ENCODE assay signal across 31 cellular contexts in the genomic region with DNA sequence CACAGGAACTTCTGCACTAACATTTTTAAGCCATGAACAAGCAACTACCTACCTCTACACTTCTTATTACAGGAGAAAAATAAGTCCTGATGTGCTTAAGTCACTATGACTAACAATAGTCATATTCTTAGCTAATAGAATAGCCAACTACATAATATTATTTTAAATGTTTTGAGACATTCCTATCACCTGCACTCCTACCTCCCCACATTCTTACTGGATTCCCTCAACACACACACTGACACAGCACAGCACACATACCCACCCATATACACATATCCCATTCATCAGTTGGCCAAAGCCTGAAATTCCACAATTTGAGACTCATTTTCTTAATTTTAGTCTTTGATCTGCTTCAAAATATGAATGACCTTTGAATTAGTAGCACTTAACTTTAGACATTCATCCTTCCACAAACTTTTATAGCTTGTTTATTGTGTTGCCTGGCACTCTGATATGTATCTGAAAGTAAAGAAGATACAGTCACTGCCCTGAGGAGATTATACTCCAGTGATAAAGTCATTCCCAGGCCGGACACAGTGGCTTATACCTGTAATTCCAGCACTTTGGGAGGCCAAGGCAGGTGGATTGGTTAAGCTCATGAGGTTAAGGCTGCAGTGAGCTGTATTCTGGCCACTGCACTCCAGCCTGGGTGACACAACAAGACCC.
A peak's percentile ranks its signal among the peaks of the same experiment; 100 is the strongest.
DNase-seq lines count a peak whose midpoint lies in the region; ATAC-seq, FAIRE-seq and TF ChIP-seq lines count a peak whose summit lies in the region.
"Had no signal": no experiment of that assay in that cellular context is flagged by ENCODE, and none has a peak within 500 bp of the region (broad histone marks: within the 10 kb centered on the region; RNA-seq: fewer than 3 reads in every experiment).

No MANE protein-coding gene starts in this region.

- H3K79me2 ChIP-seq in PC-3 (ENCODE audit: low read length) = no peaks in the 10 kb centered on the region

- FAIRE-seq in GM12892 (lab: Jason Lieb, UNC) = peak; percentile 40
- FAIRE-seq: H1, HTR-8/SVneo, small intestine had no signal

- CTCF ChIA-PET in PC-3 (lab: Charles Lee) = interaction anchor here (0.5 kb wide), 1 partner anchor 11 kb away, joined by 4 read pairs; no protein-coding TSS in a partner anchor
- CTCF ChIA-PET in A673 (lab: Charles Lee) = no interaction called here

- DNase-seq in GM12892 (ENCODE audit: insufficient read length) (no peak), PC-3 (peak; percentile 98), mucosa of descending colon (peak in 1 of 3 donors; percentile 39), A673 (ENCODE audit: low spot score) (no peak), ascending aorta (ENCODE audit: low spot score in 2 of 2) (no peak)
- DNase-seq: activated B cell treated with CpG ODN at 0.5 μM for 24 hours; activated CD4-positive, alpha-beta T cell treated with anti-CD3 and anti-CD28 coated beads, Interleukin-2, amount 50 U/mL, for 1 hour; activated effector memory CD4-positive, alpha-beta T cell treated with anti-CD3 and anti-CD28 coated beads, Interleukin-2, amount 50 U/mL, for 16 hours; activated T-cell treated with anti-CD3 and anti-CD28 coated beads, Interleukin-2, amount 50 U/mL, for 24 hours; anterior cingulate cortex; BE2C; caudate nucleus; CD8-positive, alpha-beta T cell; dermis blood vessel endothelial cell; endodermal cell; foreskin melanocyte; naive B cell; NCI-H2029 treated with DMSO at 0.1 percent for 48 hours; NCI-H2227 treated with DMSO at 0.1 percent for 48 hours; small intestine; stimulated activated naive CD4-positive, alpha-beta T cell had no signal

- peak overlapping the region; percentile 58; the same call in 1 of the 2 replicates for H2AFZ ChIP-seq in PC-3 (ENCODE audit: low read length)

- H3K4me3 Mint-ChIP-seq in dendritic cell treated with granulocyte-macrophage colony-stimulating factor and Interleukin-4, amounts not matched to agents 40 ng/mL and 50 ng/mL, for 4 days = no peak overlapping the region
- H3K4me3 Mint-ChIP-seq: activated B cell treated with CpG ODN at 0.5 μM for 24 hours; activated naive CD8-positive, alpha-beta T cell; activated T-cell treated with anti-CD3 and anti-CD28 coated beads, Interleukin-2, amount 50 U/mL, for 24 hours; CD8-positive, alpha-beta T cell; endodermal cell had no signal

- H3K4me3 ChIP-seq in PC-3 (ENCODE audit: low read length) (peak overlapping the region; percentile 21; the same call in 1 of the 2 replicates), mucosa of descending colon (no peak overlapping the region), A673 (ENCODE audit: low read depth, low read length, poor library complexity, severe bottlenecking) (no peak overlapping the region), ascending aorta (no peak overlapping the region)
- H3K4me3 ChIP-seq: esophagus muscularis mucosa, right atrium auricular region, suprapubic skin had no signal

- H3K4me1 ChIP-seq in PC-3 (ENCODE audit: insufficient read depth, low read length) (peaks cover 26% of the 10 kb centered on the region), mucosa of descending colon (ENCODE audit: low read depth) (peaks cover 17% of the 10 kb centered on the region), A673 (ENCODE audit: insufficient read depth, low read length, poor library complexity, severe bottlenecking) (peaks cover 17% of the 10 kb centered on the region), ascending aorta (no peaks in the 10 kb centered on the region)
- H3K4me1 ChIP-seq: BE2C, right atrium auricular region, suprapubic skin had no signal

- no peak for TF ChIP-seq POLR2A in GM12892 (IDR thresholded peaks at IDR 0.05; ENCODE audit: low read depth, low read length)

- H3K4me2 ChIP-seq in PC-3 (ENCODE audit: low read length) = peak overlapping the region; percentile 74

- POLR2A ChIA-PET in PC-3 (lab: Charles Lee; ENCODE audit: unreplicated experiment) = interaction anchor here (0.6 to 1.0 kb wide), 5 partner anchors 29 to 168 kb away, joined by 3 to 10 read pairs (median 6); a partner anchor contains a TSS
- POLR2A ChIA-PET in A673 (lab: Charles Lee; ENCODE audit: low non-redundant PET) = interaction anchor here (0.6 kb wide), 1 partner anchor 18 kb away, joined by 3 read pairs; no protein-coding TSS in a partner anchor

- H3K27ac ChIP-seq in PC-3 (ENCODE audit: low read length) (peak overlapping the region; percentile 88), A673 (ENCODE audit: low read depth, low read length, poor library complexity, severe bottlenecking) (no peak overlapping the region), ascending aorta (no peak overlapping the region)
- H3K27ac ChIP-seq: esophagus muscularis mucosa, right atrium auricular region, RWPE1, suprapubic skin had no signal

- no peaks in the 10 kb centered on the region for H3F3A ChIP-seq in PC-3 (ENCODE audit: low read length, unreplicated experiment)

- intact Hi-C loops in PC-3 (cut with micrococcal nuclease) = loop anchor here (1.0 kb wide), 1 partner anchor 22 kb away; no protein-coding TSS in a partner anchor
- intact Hi-C loops in dendritic cell treated with granulocyte-macrophage colony-stimulating factor and Interleukin-4, amounts not matched to agents 40 ng/mL and 50 ng/mL, for 4 days (cut with micrococcal nuclease) = no loop called here
- intact Hi-C loops in mucosa of descending colon (cut with DNase I, micrococcal nuclease) = no loop called here
- intact Hi-C loops in A673 (cut with micrococcal nuclease; ENCODE audit: unreplicated experiment) = no loop called here
- intact Hi-C loops in ascending aorta (cut with DNase I) = no loop called here

- H3K4me1 Mint-ChIP-seq in dendritic cell treated with granulocyte-macrophage colony-stimulating factor and Interleukin-4, amounts not matched to agents 40 ng/mL and 50 ng/mL, for 4 days (ENCODE audit: low read depth) = peaks cover 12% of the 10 kb centered on the region
- H3K4me1 Mint-ChIP-seq: endodermal cell had no signal

- H3K36me3 Mint-ChIP-seq in dendritic cell treated with granulocyte-macrophage colony-stimulating factor and Interleukin-4, amounts not matched to agents 40 ng/mL and 50 ng/mL, for 4 days (ENCODE audit: low read depth) = no peaks in the 10 kb centered on the region
- H3K36me3 Mint-ChIP-seq: activated naive CD8-positive, alpha-beta T cell; CD8-positive, alpha-beta T cell had no signal

- peaks cover 2% of the 10 kb centered on the region for H3K27me3 Mint-ChIP-seq in dendritic cell treated with granulocyte-macrophage colony-stimulating factor and Interleukin-4, amounts not matched to agents 40 ng/mL and 50 ng/mL, for 4 days
- H3K27me3 Mint-ChIP-seq: activated B cell treated with CpG ODN at 0.5 μM for 24 hours; activated naive CD8-positive, alpha-beta T cell; activated T-cell treated with anti-CD3 and anti-CD28 coated beads, Interleukin-2, amount 50 U/mL, for 24 hours; naive B cell had no signal

- H3K27ac Mint-ChIP-seq in dendritic cell treated with granulocyte-macrophage colony-stimulating factor and Interleukin-4, amounts not matched to agents 40 ng/mL and 50 ng/mL, for 4 days = peak overlapping the region; percentile 12
- H3K27ac Mint-ChIP-seq: activated B cell treated with CpG ODN at 0.5 μM for 24 hours; activated naive CD8-positive, alpha-beta T cell; activated T-cell treated with anti-CD3 and anti-CD28 coated beads, Interleukin-2, amount 50 U/mL, for 24 hours; CD8-positive, alpha-beta T cell; endodermal cell had no signal

- H4K20me1 ChIP-seq in PC-3 (ENCODE audit: low read length) = no peaks in the 10 kb centered on the region

- TF ChIP-seq CTCF in PC-3 (conservative IDR thresholded peaks at IDR 0.05; ENCODE audit: low read depth, low read length) (no peak), mucosa of descending colon (IDR thresholded peaks at IDR 0.05) (no peak), A673 (conservative IDR thresholded peaks at IDR 0.05; ENCODE audit: low read depth, low read length) (no peak), ascending aorta (IDR thresholded peaks at IDR 0.05) (no peak)

- no peaks in the 10 kb centered on the region for H3K9me3 ChIP-seq in PC-3 (ENCODE audit: low read length)
- H3K9me3 ChIP-seq in mucosa of descending colon = no peaks in the 10 kb centered on the region
- H3K9me3 ChIP-seq in A673 (ENCODE audit: low read depth, low read length, poor library complexity, severe bottlenecking) = no peaks in the 10 kb centered on the region
- H3K9me3 ChIP-seq in ascending aorta = no peaks in the 10 kb centered on the region
- H3K9me3 ChIP-seq: BE2C, esophagus muscularis mucosa, right atrium auricular region, suprapubic skin had no signal

- H3K27me3 ChIP-seq in PC-3 (ENCODE audit: low read length) (no peaks in the 10 kb centered on the region), A673 (replicated peaks; ENCODE audit: insufficient read depth, low read depth, low read length, poor library complexity) (no peaks in the 10 kb centered on the region), ascending aorta (no peaks in the 10 kb centered on the region)
- H3K27me3 ChIP-seq: esophagus muscularis mucosa, right atrium auricular region, suprapubic skin had no signal

- no peaks in the 10 kb centered on the region for H3K9me3 Mint-ChIP-seq in dendritic cell treated with granulocyte-macrophage colony-stimulating factor and Interleukin-4, amounts not matched to agents 40 ng/mL and 50 ng/mL, for 4 days
- H3K9me3 Mint-ChIP-seq: activated B cell treated with CpG ODN at 0.5 μM for 24 hours; activated T-cell treated with anti-CD3 and anti-CD28 coated beads, Interleukin-2, amount 50 U/mL, for 24 hours; CD8-positive, alpha-beta T cell; endodermal cell; naive B cell had no signal

- BruUV-seq in PC-3 (replicated peaks; lab: Mats Ljungman, UMichigan) (no TSS peak), A673 (replicated peaks; lab: Mats Ljungman, UMichigan) (no TSS peak)

- ATAC-seq in PC-3 = peak; percentile 94
- peak; percentile 88 for ATAC-seq in mucosa of descending colon
- ATAC-seq in GM19328 (IDR thresholded peaks at IDR 0.05; ENCODE audit: unreplicated experiment) = no peak
- ATAC-seq: CD8-positive, alpha-beta T cell; left lobe of liver had no signal

- no peaks in the 10 kb centered on the region for H3K9me2 ChIP-seq in PC-3 (replicated peaks; ENCODE audit: low read length)

- no peaks in the 10 kb centered on the region for H3K36me3 ChIP-seq in PC-3 (ENCODE audit: low read depth, low read length)
- H3K36me3 ChIP-seq in mucosa of descending colon (ENCODE audit: low read depth) = no peaks in the 10 kb centered on the region
- no peaks in the 10 kb centered on the region for H3K36me3 ChIP-seq in A673 (ENCODE audit: insufficient read depth, low read length, poor library complexity, severe bottlenecking)
- no peaks in the 10 kb centered on the region for H3K36me3 ChIP-seq in ascending aorta
- H3K36me3 ChIP-seq: BE2C, esophagus muscularis mucosa, right atrium auricular region, suprapubic skin had no signal

- peak overlapping the region; percentile 57 for H3K9ac ChIP-seq in PC-3 (ENCODE audit: low read length)
